Comparison of ENCODE assay signal across 22 cellular contexts in genomic region chr4:183888564-183888963, GRCh38. TPM values are rescaled to one million over a fixed set of nuclear protein-coding genes. Genes with fewer than 3 reads are reported as not detected.
"Had no signal": no experiment of that assay in that cellular context is flagged by ENCODE, and none has a peak within 500 bp of the region (broad histone marks: within the 10 kb centered on the region; RNA-seq: fewer than 3 reads in every experiment).

No MANE protein-coding gene starts in this region.

- H3K4me3 Mint-ChIP-seq: effector memory CD8-positive, alpha-beta T cell; naive thymus-derived CD4-positive, alpha-beta T cell; nephron; stimulated activated effector memory CD8-positive, alpha-beta T cell treated with anti-CD3 and anti-CD28 coated beads, Interleukin-12 subunit alpha, Interleukin-12 subunit beta, amount 100 ng/mL, for 72 hours had no signal

- H3K4me3 ChIP-seq: ovary, psoas muscle, sigmoid colon, stomach, thyroid gland had no signal

- H3K9me3 ChIP-seq: ovary, psoas muscle, sigmoid colon, stomach, thyroid gland had no signal

- H3K4me1 ChIP-seq: psoas muscle, sigmoid colon, stomach had no signal

- H3K36me3 ChIP-seq: ovary, sigmoid colon, stomach, thyroid gland had no signal

- DNase-seq: cortex of kidney; effector memory CD8-positive, alpha-beta T cell; erythroblast; hypothalamus; mammary epithelial cell; mesendoderm; midbrain; naive thymus-derived CD4-positive, alpha-beta T cell; nucleus accumbens; ovary; posterior cingulate gyrus; psoas muscle; right cardiac atrium; sigmoid colon; stimulated activated CD4-positive, alpha-beta T cell treated with anti-CD3 and anti-CD28 coated beads, Interleukin-2, amount 100 ng/mL, for 24 hours; stimulated activated CD4-positive, alpha-beta T cell treated with anti-CD3 and anti-CD28 coated beads, Interleukin-4, amount 100 ng/mL, for 24 hours; stimulated activated naive CD4-positive, alpha-beta T cell treated with Interleukin-2 at 50 U/mL for 16 hours; stomach; thyroid gland; trophoblast cell had no signal

- ATAC-seq: effector memory CD8-positive, alpha-beta T cell; naive thymus-derived CD4-positive, alpha-beta T cell; psoas muscle; right cardiac atrium; stimulated activated effector memory CD8-positive, alpha-beta T cell treated with anti-CD3 and anti-CD28 coated beads, Interleukin-12 subunit alpha, Interleukin-12 subunit beta, amount 100 ng/mL, for 72 hours had no signal

- H3K27ac Mint-ChIP-seq: effector memory CD8-positive, alpha-beta T cell; naive thymus-derived CD4-positive, alpha-beta T cell; nephron; stimulated activated effector memory CD8-positive, alpha-beta T cell treated with anti-CD3 and anti-CD28 coated beads, Interleukin-12 subunit alpha, Interleukin-12 subunit beta, amount 100 ng/mL, for 72 hours had no signal

- H3K9me3 Mint-ChIP-seq: effector memory CD8-positive, alpha-beta T cell; nephron; stimulated activated effector memory CD8-positive, alpha-beta T cell treated with anti-CD3 and anti-CD28 coated beads, Interleukin-12 subunit alpha, Interleukin-12 subunit beta, amount 100 ng/mL, for 72 hours had no signal

- H3K27me3 ChIP-seq: ovary, sigmoid colon, stomach, thyroid gland had no signal

- H3K36me3 Mint-ChIP-seq: naive thymus-derived CD4-positive, alpha-beta T cell; stimulated activated effector memory CD8-positive, alpha-beta T cell treated with anti-CD3 and anti-CD28 coated beads, Interleukin-12 subunit alpha, Interleukin-12 subunit beta, amount 100 ng/mL, for 72 hours had no signal

- H3K4me1 Mint-ChIP-seq: stimulated activated effector memory CD8-positive, alpha-beta T cell treated with anti-CD3 and anti-CD28 coated beads, Interleukin-12 subunit alpha, Interleukin-12 subunit beta, amount 100 ng/mL, for 72 hours had no signal

- H3K27ac ChIP-seq: ovary, psoas muscle, sigmoid colon, stomach, thyroid gland had no signal

RNA-seq across cellular contexts. Expression of gene STOX2, which starts 16.5 kb away (rescaled TPM):
- total RNA-seq: naive thymus-derived CD4-positive, alpha-beta T cell had no signal
